Comparison of ENCODE assay signal across 15 cellular contexts in the genomic region with DNA sequence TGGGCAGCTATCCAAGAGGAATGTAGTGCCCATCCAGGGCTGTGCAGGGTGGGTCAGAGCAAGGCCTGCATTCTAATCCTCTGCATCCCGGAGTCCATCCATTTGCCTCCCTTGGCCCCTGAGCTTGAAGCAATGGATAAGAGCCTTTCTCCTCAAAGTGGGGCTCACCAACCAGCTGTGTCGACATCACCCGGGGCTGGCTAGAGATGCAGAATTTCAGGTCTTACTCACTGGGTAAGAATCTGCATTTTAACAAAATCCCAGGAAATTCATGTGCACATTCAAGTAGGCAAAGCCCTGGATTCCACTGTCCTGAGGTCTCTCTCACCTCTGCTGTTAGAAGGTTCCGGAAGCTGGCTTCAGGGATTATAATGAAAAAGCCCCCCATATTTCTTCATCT.
"Had no signal": no experiment of that assay in that cellular context is flagged by ENCODE, and none has a peak within 500 bp of the region (broad histone marks: within the 10 kb centered on the region; RNA-seq: fewer than 3 reads in every experiment).

No MANE protein-coding gene starts in this region.

- H3K79me2 ChIP-seq: parathyroid adenoma had no signal

- H3K27me3 ChIP-seq: tibial nerve had no signal

- H3K36me3 ChIP-seq: gastroesophageal sphincter, tibial nerve had no signal

- H3K4me3 ChIP-seq: coronary artery, gastroesophageal sphincter, tibial nerve had no signal

- ATAC-seq: activated CD8-positive, alpha-beta T cell treated with anti-CD3 and anti-CD28 coated beads for 36 hours; activated T-cell treated with anti-CD3 and anti-CD28 coated beads, Interleukin-2, amount 50 U/mL, for 4 hours; esophagus mucosa; gastroesophageal sphincter; WTC11 had no signal

- H2AFZ ChIP-seq: parathyroid adenoma had no signal

- H3K9me3 ChIP-seq: gastroesophageal sphincter, tibial nerve had no signal

- H3K9ac ChIP-seq: parathyroid adenoma had no signal

- H3K4me1 ChIP-seq: gastroesophageal sphincter, parathyroid adenoma, tibial nerve had no signal

- DNase-seq: activated CD4-positive, alpha-beta T cell treated with anti-CD3 and anti-CD28 coated beads for 4 hours; activated CD8-positive, alpha-beta T cell treated with anti-CD3 and anti-CD28 coated beads for 36 hours; activated effector memory CD4-positive, alpha-beta T cell treated with anti-CD3 and anti-CD28 coated beads, Interleukin-2, amount 50 U/mL, for 16 hours; activated T-cell treated with anti-CD3 and anti-CD28 coated beads, Interleukin-2, amount 50 U/mL, for 4 hours; amniotic stem cell; islet precursor cell; naive B cell; stimulated activated CD4-positive, alpha-beta T cell treated with anti-CD3 and anti-CD28 coated beads, Interleukin-2, amount 100 ng/mL, for 48 hours; stimulated activated naive CD4-positive, alpha-beta T cell had no signal

- H3K27ac ChIP-seq: coronary artery, gastroesophageal sphincter, parathyroid adenoma, tibial nerve had no signal
